In the genomic region with DNA sequence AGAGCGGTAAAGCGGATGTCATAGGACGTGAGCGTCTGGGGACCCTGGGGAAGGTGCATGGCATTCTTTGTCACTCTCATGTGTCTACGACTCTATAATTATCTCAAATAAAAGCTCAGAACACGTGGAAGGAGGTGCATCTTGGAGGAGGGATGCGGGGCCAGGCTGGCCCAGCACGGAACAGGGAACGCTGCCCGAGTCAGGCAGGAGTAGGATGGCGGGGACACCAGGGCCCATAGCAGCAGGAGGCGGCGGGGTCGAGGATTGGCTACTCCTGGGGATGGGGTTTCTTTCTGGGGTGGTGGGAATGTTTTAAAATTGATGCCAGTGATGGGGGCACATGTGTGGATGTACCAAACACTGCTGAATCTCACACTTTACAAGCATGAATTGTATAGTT, we compare ENCODE assay signal across 19 cellular contexts. TPM values are rescaled to one million over a fixed set of nuclear protein-coding genes. Genes with fewer than 3 reads are reported as not detected.
"Had no signal": no experiment of that assay in that cellular context is flagged by ENCODE, and none has a peak within 500 bp of the region (broad histone marks: within the 10 kb centered on the region; RNA-seq: fewer than 3 reads in every experiment).

No MANE protein-coding gene starts in this region.

- H3K4me1 Mint-ChIP-seq: stimulated activated naive CD8-positive, alpha-beta T cell treated with anti-CD3 and anti-CD28 coated beads, Interleukin-15, amount 100 ng/mL, for 72 hours had no signal

- H3K9me3 ChIP-seq: heart left ventricle, mucosa of descending colon, neutrophil, sigmoid colon, testis, tibial nerve had no signal

- H3K36me3 Mint-ChIP-seq: naive thymus-derived CD8-positive, alpha-beta T cell; stimulated activated naive B cell treated with anti-CD40 and anti-IgM and Interleukin-4, amounts not matched to agents 10 μg/mL and 1 μg/mL and 100 μg/mL, for 72 hours had no signal

- H3K27ac ChIP-seq: dorsolateral prefrontal cortex, heart left ventricle, neutrophil, sigmoid colon, skin epidermis, testis, tibial nerve had no signal

- H3K4me3 Mint-ChIP-seq: naive thymus-derived CD8-positive, alpha-beta T cell; stimulated activated naive B cell treated with anti-CD40 and anti-IgM and Interleukin-4, amounts not matched to agents 10 μg/mL and 1 μg/mL and 100 μg/mL, for 72 hours; stimulated activated naive CD8-positive, alpha-beta T cell treated with anti-CD3 and anti-CD28 coated beads, Interleukin-15, amount 100 ng/mL, for 72 hours had no signal

- ATAC-seq: heart left ventricle; mucosa of descending colon; naive thymus-derived CD8-positive, alpha-beta T cell; stimulated activated naive B cell treated with anti-CD40 and anti-IgM and Interleukin-4, amounts not matched to agents 10 μg/mL and 1 μg/mL and 100 μg/mL, for 72 hours; stimulated activated naive CD8-positive, alpha-beta T cell treated with anti-CD3 and anti-CD28 coated beads, Interleukin-15, amount 100 ng/mL, for 72 hours had no signal

- H3K9me3 Mint-ChIP-seq: naive thymus-derived CD8-positive, alpha-beta T cell; stimulated activated naive B cell treated with anti-CD40 and anti-IgM and Interleukin-4, amounts not matched to agents 10 μg/mL and 1 μg/mL and 100 μg/mL, for 72 hours; stimulated activated naive CD8-positive, alpha-beta T cell treated with anti-CD3 and anti-CD28 coated beads, Interleukin-15, amount 100 ng/mL, for 72 hours had no signal

- H3K4me3 ChIP-seq: dorsolateral prefrontal cortex, heart left ventricle, mucosa of descending colon, sigmoid colon, skin epidermis, testis, tibial nerve had no signal

- DNase-seq: cortex of kidney; dorsolateral prefrontal cortex; effector CD8-positive, alpha-beta T cell; foreskin melanocyte; hippocampal formation; mammary epithelial cell; mucosa of descending colon; naive thymus-derived CD8-positive, alpha-beta T cell; posterior cingulate gyrus; sigmoid colon; stimulated activated CD4-positive, alpha-beta T cell treated with anti-CD3 and anti-CD28 coated beads, Interleukin-2, amount 100 ng/mL, for 24 hours; stimulated activated CD4-positive, alpha-beta T cell treated with anti-CD3 and anti-CD28 coated beads, Interleukin-4, amount 100 ng/mL, for 4 hours; stimulated activated naive B cell treated with anti-CD40 and anti-IgM and Interleukin-4, amounts not matched to agents 10 μg/mL and 1 μg/mL and 100 μg/mL, for 72 hours; stimulated activated naive CD8-positive, alpha-beta T cell treated with anti-CD3 and anti-CD28 coated beads, Interleukin-15, amount 100 ng/mL, for 72 hours; testis had no signal

- H3K27me3 ChIP-seq: heart left ventricle, neutrophil, sigmoid colon, testis had no signal

- H3K36me3 ChIP-seq: heart left ventricle, neutrophil, sigmoid colon, tibial nerve had no signal

- H3K27ac Mint-ChIP-seq: stimulated activated naive B cell treated with anti-CD40 and anti-IgM and Interleukin-4, amounts not matched to agents 10 μg/mL and 1 μg/mL and 100 μg/mL, for 72 hours had no signal

RNA-seq across cellular contexts. Expression of a gene that starts 5.4 kb away (rescaled TPM):
- total RNA-seq: naive thymus-derived CD8-positive, alpha-beta T cell had no signal
